Comparison of ENCODE assay signal across 33 cellular contexts in genomic region chr1:152197361-152197941, GRCh38. TPM values are rescaled to one million over a fixed set of nuclear protein-coding genes. Genes with fewer than 3 reads are reported as not detected.
"Had no signal": no experiment of that assay in that cellular context is flagged by ENCODE, and none has a peak within 500 bp of the region (broad histone marks: within the 10 kb centered on the region; RNA-seq: fewer than 3 reads in every experiment).

No MANE protein-coding gene starts in this region.

- DNase-seq: activated B cell treated with CpG ODN at 0.5 μM for 24 hours; activated CD4-positive, alpha-beta T cell treated with anti-CD3 and anti-CD28 coated beads for 48 hours; activated CD4-positive, alpha-beta T cell treated with anti-CD3 and anti-CD28 coated beads, Interleukin-2, amount 50 U/mL, for 1 hour; activated CD4-positive, alpha-beta T cell treated with anti-CD3 and anti-CD28 coated beads, Interleukin-2, amount 50 U/mL, for 48 hours; activated CD8-positive, alpha-beta memory T cell treated with anti-CD3 and anti-CD28 coated beads for 24 hours; activated CD8-positive, alpha-beta T cell treated with anti-CD3 and anti-CD28 coated beads for 36 hours; activated gamma-delta T cell; activated naive CD4-positive, alpha-beta T cell; activated naive CD4-positive, alpha-beta T cell treated with anti-CD3 and anti-CD28 coated beads, Interleukin-2, amount 10 ng/mL, durations not matched to agents 7 days and 5 days; activated naive CD8-positive, alpha-beta T cell treated with anti-CD3 and anti-CD28 coated beads, Interleukin-2, amount 10 ng/mL, durations not matched to agents 7 days and 5 days; activated T-cell treated with anti-CD3 and anti-CD28 coated beads, Interleukin-2, amount 50 U/mL, for 48 hours; cortex of kidney; dermis blood vessel endothelial cell; effector CD4-positive, alpha-beta T cell; effector memory CD8-positive, alpha-beta T cell; erythroblast; foreskin keratinocyte; gastrocnemius medialis; glutamatergic neuron; heart left ventricle; T-cell; T-helper 9 cell; WERI-Rb-1 had no signal

- H3K4me3 ChIP-seq: ascending aorta, esophagus muscularis mucosa, gastrocnemius medialis, heart left ventricle had no signal

- H3K36me3 ChIP-seq: ascending aorta, esophagus muscularis mucosa, gastrocnemius medialis, heart left ventricle, WERI-Rb-1 had no signal

- FAIRE-seq: bronchial epithelial cell, colon, TTC549 had no signal

- ATAC-seq: activated CD4-positive, CD25-positive, alpha-beta regulatory T cell treated with anti-CD3 and anti-CD28 coated beads, Interleukin-2, amount 50 U/mL, for 24 hours; activated CD8-positive, alpha-beta T cell treated with anti-CD3 and anti-CD28 coated beads for 36 hours; activated naive CD4-positive, alpha-beta T cell treated with anti-CD3 and anti-CD28 coated beads, Interleukin-2, amount 50 U/mL, for 72 hours; effector memory CD8-positive, alpha-beta T cell; foreskin keratinocyte; gastrocnemius medialis; heart left ventricle; T-cell had no signal

- H3K4me1 ChIP-seq: ascending aorta, esophagus muscularis mucosa, gastrocnemius medialis, heart left ventricle had no signal

- H3K27ac ChIP-seq: ascending aorta, esophagus muscularis mucosa, foreskin keratinocyte, gastrocnemius medialis, heart left ventricle, WERI-Rb-1 had no signal

- H3K27me3 ChIP-seq: ascending aorta, esophagus muscularis mucosa, foreskin keratinocyte, gastrocnemius medialis had no signal

- H3K9me3 ChIP-seq: ascending aorta, esophagus muscularis mucosa, gastrocnemius medialis had no signal

RNA-seq across cellular contexts. Expression of gene HRNR, which starts 26.5 kb away (rescaled TPM):
- total RNA-seq: activated B cell treated with CpG ODN at 0.5 μM for 24 hours; activated CD8-positive, alpha-beta T cell treated with anti-CD3 and anti-CD28 coated beads for 36 hours; activated naive CD4-positive, alpha-beta T cell treated with anti-CD3 and anti-CD28 coated beads, Interleukin-2, amount 50 U/mL, for 72 hours; activated naive CD8-positive, alpha-beta T cell treated with anti-CD3 and anti-CD28 coated beads, Interleukin-2, amount 10 ng/mL, durations not matched to agents 7 days and 5 days; ascending aorta; cardiac septum; chondrocyte; dermis blood vessel endothelial cell; esophagus muscularis mucosa; foreskin keratinocyte; gastrocnemius medialis; heart left ventricle; T-cell; T-helper 2 cell treated with Interferon-gamma antibody and Interleukin-4, amounts not matched to agents 100 ng/mL and 5 ng/mL, for 36 hours had no signal
- polyA plus RNA-seq: foreskin keratinocyte had no signal

RNA-seq across cellular contexts. Expression of gene RPTN, which starts 38.4 kb away (rescaled TPM):
- total RNA-seq: activated B cell treated with CpG ODN at 0.5 μM for 24 hours; activated CD8-positive, alpha-beta T cell treated with anti-CD3 and anti-CD28 coated beads for 36 hours; activated naive CD4-positive, alpha-beta T cell treated with anti-CD3 and anti-CD28 coated beads, Interleukin-2, amount 50 U/mL, for 72 hours; activated naive CD8-positive, alpha-beta T cell treated with anti-CD3 and anti-CD28 coated beads, Interleukin-2, amount 10 ng/mL, durations not matched to agents 7 days and 5 days; ascending aorta; cardiac septum; chondrocyte; dermis blood vessel endothelial cell; esophagus muscularis mucosa; gastrocnemius medialis; heart left ventricle; T-cell; T-helper 2 cell treated with Interferon-gamma antibody and Interleukin-4, amounts not matched to agents 100 ng/mL and 5 ng/mL, for 36 hours had no signal
- polyA plus RNA-seq: foreskin keratinocyte, heart left ventricle had no signal
